Comparison of ENCODE assay signal across 1 cellular context in the genomic region with DNA sequence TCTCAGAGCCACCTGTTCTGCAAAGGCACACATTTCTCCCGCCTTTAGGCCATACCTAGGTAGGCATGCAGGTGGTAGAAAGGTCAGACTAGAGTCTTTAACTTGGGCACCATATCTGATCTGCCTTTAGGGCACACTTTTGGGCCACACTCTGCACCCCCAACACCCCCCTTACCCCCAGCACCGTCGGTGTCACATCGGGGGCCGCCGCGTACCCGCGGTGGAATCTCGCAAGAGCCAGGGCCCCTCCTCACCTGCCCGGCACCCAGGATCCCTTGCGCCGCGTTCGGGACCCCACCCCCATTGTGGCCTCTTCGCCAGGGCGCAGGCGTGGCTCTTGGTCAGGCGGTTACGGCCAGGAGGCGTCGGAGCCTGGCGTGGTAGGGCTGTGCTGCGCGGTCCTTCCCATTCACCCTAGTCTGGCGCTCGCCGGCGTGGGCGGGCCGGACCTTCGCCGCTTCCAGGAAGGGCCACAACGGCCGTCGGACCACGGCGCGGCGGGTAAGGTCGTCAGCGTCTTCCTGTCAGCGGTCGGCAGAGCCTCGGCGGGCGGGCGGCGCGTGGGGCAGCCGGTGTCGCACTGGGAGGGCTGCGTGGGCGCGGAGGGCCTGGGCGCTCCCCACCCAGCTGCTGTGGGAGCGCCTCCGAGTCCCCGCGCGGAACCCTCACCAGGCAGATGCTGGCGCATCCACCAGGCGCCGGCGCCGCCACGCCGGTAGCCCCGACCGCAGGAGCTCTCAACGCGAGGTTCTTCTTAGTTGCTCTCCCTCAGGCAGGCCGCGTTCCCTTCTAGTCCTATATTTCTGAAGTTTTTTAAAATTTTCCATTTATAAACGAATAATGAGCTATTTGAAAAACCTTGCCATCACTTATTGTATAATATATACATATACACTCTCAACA.
TF ChIP-seq lines count a peak whose summit lies in the region.

Gene DNAH14, plus strand, starts transcription at position 341 of the 903 bp plus-strand sequence. CDS start 23,028 bp downstream, outside the sequence.

TF ChIP-seq in HEK293, 187 proteins besides CTCF, POLR2A, EP300 and RAD21 (continued from another document):
- TF ChIP-seq ZNF138 (tag by site-specific recombination; IDR thresholded peaks at IDR 0.05; ENCODE audit: borderline replicate concordance), result 0 out of 2 replicates have a peak, but pooled peaks have one; percentile 7
- TF ChIP-seq ZNF777 (tag by site-specific recombination; IDR thresholded peaks at IDR 0.05; ENCODE audit: borderline replicate concordance), result peak; percentile 99; the same call in 1 of the 2 replicates
- TF ChIP-seq HOXD13 (CRISPR knock-in tag; IDR thresholded peaks at IDR 0.05; ENCODE audit: borderline replicate concordance), result no peak
- TF ChIP-seq GFI1B (tag by site-specific recombination; IDR thresholded peaks at IDR 0.05), result no peak
- peak; percentile 9; the same call in 1 of the 2 replicates for TF ChIP-seq ZNF239 (tag by site-specific recombination; IDR thresholded peaks at IDR 0.05)
- 0 out of 2 replicates have a peak, but pooled peaks have one; percentile 57 for TF ChIP-seq ZSCAN16 (tag by site-specific recombination; IDR thresholded peaks at IDR 0.05)
- no peak for TF ChIP-seq ZNF175 (tag by site-specific recombination; IDR thresholded peaks at IDR 0.05)
- TF ChIP-seq, protein P1, sequence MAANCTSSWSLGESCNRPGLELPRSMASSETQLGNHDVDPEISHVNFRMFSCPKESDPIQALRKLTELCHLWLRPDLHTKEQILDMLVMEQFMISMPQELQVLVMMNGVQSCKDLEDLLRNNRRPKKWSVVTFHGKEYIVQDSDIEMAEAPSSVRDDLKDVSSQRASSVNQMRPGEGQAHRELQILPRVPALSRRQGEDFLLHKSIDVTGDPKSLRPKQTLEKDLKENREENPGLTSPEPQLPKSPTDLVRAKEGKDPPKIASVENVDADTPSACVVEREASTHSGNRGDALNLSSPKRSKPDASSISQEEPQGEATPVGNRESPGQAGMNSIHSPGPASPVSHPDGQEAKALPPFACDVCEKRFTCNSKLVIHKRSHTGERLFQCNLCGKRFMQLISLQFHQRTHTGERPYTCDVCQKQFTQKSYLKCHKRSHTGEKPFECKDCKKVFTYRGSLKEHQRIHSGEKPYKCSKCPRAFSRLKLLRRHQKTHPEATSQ (tag by site-specific recombination; IDR thresholded peaks at IDR 0.05), result peak; percentile 93; the same call in 1 of the 2 replicates
- no peak for TF ChIP-seq ZNF596 (tag by site-specific recombination; IDR thresholded peaks at IDR 0.05)
- peak; percentile 56 for TF ChIP-seq ZNF629 (tag by site-specific recombination; IDR thresholded peaks at IDR 0.05)
- TF ChIP-seq ZSCAN18 (tag by site-specific recombination; IDR thresholded peaks at IDR 0.05), result no peak
- TF ChIP-seq ZNF561 (tag by site-specific recombination; IDR thresholded peaks at IDR 0.05; ENCODE audit: borderline replicate concordance), result peak; percentile 77
- TF ChIP-seq PBX3 (CRISPR knock-in tag; IDR thresholded peaks at IDR 0.05), result peak; percentile 98
- TF ChIP-seq YY2 (tag by site-specific recombination; IDR thresholded peaks at IDR 0.05), result peak; percentile 9; the same call in 1 of the 2 replicates
- 0 out of 2 replicates have a peak, but pooled peaks have one; percentile 12 for TF ChIP-seq FEZF1 (tag by site-specific recombination; IDR thresholded peaks at IDR 0.05)
- peak; percentile 93 for TF ChIP-seq SCRT1 (tag by site-specific recombination; IDR thresholded peaks at IDR 0.05; ENCODE audit: borderline replicate concordance)
- TF ChIP-seq ZNF433 (tag by site-specific recombination; IDR thresholded peaks at IDR 0.05; ENCODE audit: low read depth), result no peak
- TF ChIP-seq KLF1 (tag by site-specific recombination; IDR thresholded peaks at IDR 0.05), result peak; percentile 66; the same call in 1 of the 2 replicates
- no peak for TF ChIP-seq PRDM1 (tag by site-specific recombination; IDR thresholded peaks at IDR 0.05)
- no peak for TF ChIP-seq ZNF837 (tag by site-specific recombination; IDR thresholded peaks at IDR 0.05)
- no peak for TF ChIP-seq ZNF274 (IDR thresholded peaks at IDR 0.05; ENCODE audit: low read length)
- no peak for TF ChIP-seq ZNF274 (tag by site-specific recombination; IDR thresholded peaks at IDR 0.05; ENCODE audit: borderline replicate concordance)
- TF ChIP-seq ZNF501 (tag by site-specific recombination; IDR thresholded peaks at IDR 0.05), result peak; percentile 91
- TF ChIP-seq ZEB2 (tag by site-specific recombination; IDR thresholded peaks at IDR 0.05), result peak; percentile 99
- TF ChIP-seq REPIN1 (tag by site-specific recombination; IDR thresholded peaks at IDR 0.05; ENCODE audit: low read depth), result peak; percentile 15; the same call in 1 of the 2 replicates
- TF ChIP-seq ZFHX2 (tag by site-specific recombination; conservative IDR thresholded peaks at IDR 0.05), result peak; percentile 99
